Comparison of ENCODE assay signal across 22 cellular contexts in genomic region chr2:18445412-18446320, GRCh38.
DNase-seq lines count a peak whose midpoint lies in the region; ATAC-seq, FAIRE-seq and TF ChIP-seq lines count a peak whose summit lies in the region.
"Had no signal": no experiment of that assay in that cellular context is flagged by ENCODE, and none has a peak within 500 bp of the region (broad histone marks: within the 10 kb centered on the region; RNA-seq: fewer than 3 reads in every experiment).

No MANE protein-coding gene starts in this region.

- H4K20me1 ChIP-seq in SK-N-SH (ENCODE audit: insufficient read depth) = no peaks in the 10 kb centered on the region

- TF ChIP-seq RAD21 in SK-N-SH (IDR thresholded peaks at IDR 0.05; ENCODE audit: low read length) = no peak

- H3K4me1 ChIP-seq in SK-N-SH (ENCODE audit: control insufficient read depth in 1 of 2, insufficient read depth in 2 of 2, low read depth in 1 of 2, low read length in 1 of 2) = peaks cover 3 to 9% of the 10 kb centered on the region in 2 experiments; a peak in 2 of 4 replicates
- H3K4me1 ChIP-seq in muscle layer of colon (ENCODE audit: insufficient read depth, low read length) = peaks cover 6% of the 10 kb centered on the region
- H3K4me1 ChIP-seq in upper lobe of left lung = no peaks in the 10 kb centered on the region
- H3K4me1 ChIP-seq: A549 had no signal

- H3K9me2 ChIP-seq in SK-N-SH = no peaks in the 10 kb centered on the region

- H3K4me1 Mint-ChIP-seq in activated CD4-positive, alpha-beta T cell treated with anti-CD3 and anti-CD28 coated beads, Interleukin-2, amount 10 ng/mL, durations not matched to agents 24 days and 14 days = no peaks in the 10 kb centered on the region
- H3K4me1 Mint-ChIP-seq: activated CD8-positive, alpha-beta memory T cell treated with anti-CD3 and anti-CD28 coated beads, Interleukin-2, amount 10 ng/mL, durations not matched to agents 7 days and 5 days; CD8-positive, alpha-beta memory T cell; H9 had no signal

- H3K9me3 ChIP-seq in SK-N-SH (no peaks in the 10 kb centered on the region), muscle layer of colon (ENCODE audit: low read length) (no peaks in the 10 kb centered on the region), upper lobe of left lung (no peaks in the 10 kb centered on the region)
- H3K9me3 ChIP-seq: A549, neutrophil had no signal

- H3K9me3 Mint-ChIP-seq in activated CD4-positive, alpha-beta T cell treated with anti-CD3 and anti-CD28 coated beads, Interleukin-2, amount 10 ng/mL, durations not matched to agents 24 days and 14 days = no peaks in the 10 kb centered on the region
- H3K9me3 Mint-ChIP-seq: CD8-positive, alpha-beta memory T cell; H9; T-helper 1 cell treated with Interleukin-12 subunit alpha and Interleukin-12 subunit beta and Interleukin-4 antibody, amounts not matched to agents 30 μg/mL and 1 μg/mL, for 36 hours had no signal

- no peak overlapping the region for H3K4me3 Mint-ChIP-seq in activated CD4-positive, alpha-beta T cell treated with anti-CD3 and anti-CD28 coated beads, Interleukin-2, amount 10 ng/mL, durations not matched to agents 24 days and 14 days
- H3K4me3 Mint-ChIP-seq: activated CD8-positive, alpha-beta memory T cell treated with anti-CD3 and anti-CD28 coated beads, Interleukin-2, amount 10 ng/mL, durations not matched to agents 7 days and 5 days; CD8-positive, alpha-beta memory T cell; H9; T-helper 1 cell treated with Interleukin-12 subunit alpha and Interleukin-12 subunit beta and Interleukin-4 antibody, amounts not matched to agents 30 μg/mL and 1 μg/mL, for 36 hours had no signal

- no peaks in the 10 kb centered on the region for H3K27me3 ChIP-seq in SK-N-SH (ENCODE audit: insufficient read depth)
- H3K27me3 ChIP-seq in muscle layer of colon (ENCODE audit: control insufficient read depth in 1 of 2, insufficient read depth in 2 of 2, low read length in 2 of 2) = no peaks in the 10 kb centered on the region
- no peaks in the 10 kb centered on the region for H3K27me3 ChIP-seq in upper lobe of left lung
- H3K27me3 ChIP-seq: brain microvascular endothelial cell had no signal

- no peak overlapping the region for H3K4me3 ChIP-seq in SK-N-SH (ENCODE audit: low read depth in 2 of 2, low read length in 1 of 2)
- no peak overlapping the region for H3K4me3 ChIP-seq in fibroblast of pulmonary artery (replicated peaks; ENCODE audit: low read depth, low read length)
- no peak overlapping the region for H3K4me3 ChIP-seq in muscle layer of colon (ENCODE audit: low read depth in 1 of 2, low read length in 2 of 2)
- no peak overlapping the region for H3K4me3 ChIP-seq in upper lobe of left lung
- H3K4me3 ChIP-seq: A549, dorsolateral prefrontal cortex had no signal

- no peaks in the 10 kb centered on the region for H3F3A ChIP-seq in SK-N-SH (replicated peaks; ENCODE audit: insufficient read depth)

- no peaks in the 10 kb centered on the region for H3K79me2 ChIP-seq in SK-N-SH (ENCODE audit: insufficient read depth)

- CTCF ChIA-PET in SK-N-SH (lab: Yijun Ruan, JAX) = interaction anchor here (0.9 to 2.6 kb wide), 3 partner anchors 9 to 75 kb away, joined by 3 to 8 read pairs (median 7); no protein-coding TSS in a partner anchor

- no peaks in the 10 kb centered on the region for H3K36me3 ChIP-seq in SK-N-SH (replicated peaks in 1 of 2; ENCODE audit: control insufficient read depth in 1 of 2, insufficient read depth in 2 of 2, low read length in 1 of 2)
- no peaks in the 10 kb centered on the region for H3K36me3 ChIP-seq in muscle layer of colon (ENCODE audit: insufficient read depth, low read length)
- H3K36me3 ChIP-seq in upper lobe of left lung = no peaks in the 10 kb centered on the region
- H3K36me3 ChIP-seq: brain microvascular endothelial cell, neutrophil had no signal

- TF ChIP-seq CTCF in SK-N-SH (IDR thresholded peaks at IDR 0.05) = no peak
- no peak for TF ChIP-seq CTCF in fibroblast of pulmonary artery (IDR thresholded peaks at IDR 0.05; ENCODE audit: low read length, missing control alignments)
- TF ChIP-seq CTCF in upper lobe of left lung (IDR thresholded peaks at IDR 0.05) = no peak

- no peaks in the 10 kb centered on the region for H3K36me3 Mint-ChIP-seq in activated CD4-positive, alpha-beta T cell treated with anti-CD3 and anti-CD28 coated beads, Interleukin-2, amount 10 ng/mL, durations not matched to agents 24 days and 14 days (ENCODE audit: low read depth)
- H3K36me3 Mint-ChIP-seq: activated CD8-positive, alpha-beta memory T cell treated with anti-CD3 and anti-CD28 coated beads, Interleukin-2, amount 10 ng/mL, durations not matched to agents 7 days and 5 days; CD8-positive, alpha-beta memory T cell had no signal

- no peak for DNase-seq in SK-N-SH
- peak; percentile 70 for DNase-seq in fibroblast of pulmonary artery (ENCODE audit: low read depth)
- no peak for DNase-seq in upper lobe of left lung
- no peak for DNase-seq in GM19239 (ENCODE audit: insufficient read length, low spot score)
- DNase-seq in activated CD4-positive, alpha-beta T cell treated with anti-CD3 and anti-CD28 coated beads, Interleukin-2, amount 10 ng/mL, durations not matched to agents 24 days and 14 days = no peak
- DNase-seq: activated CD4-positive, CD25-positive, alpha-beta regulatory T cell; activated CD8-positive, alpha-beta memory T cell treated with anti-CD3 and anti-CD28 coated beads, Interleukin-2, amount 10 ng/mL, durations not matched to agents 7 days and 5 days; brain microvascular endothelial cell; CD8-positive, alpha-beta memory T cell; dorsolateral prefrontal cortex; H9; mesenchymal stem cell; NCI-H2107; stimulated activated CD4-positive, alpha-beta T cell treated with anti-CD3 and anti-CD28 coated beads, Interleukin-4, amount 100 ng/mL, for 24 hours had no signal

- no peak overlapping the region for H3K27ac Mint-ChIP-seq in activated CD4-positive, alpha-beta T cell treated with anti-CD3 and anti-CD28 coated beads, Interleukin-2, amount 10 ng/mL, durations not matched to agents 24 days and 14 days
- H3K27ac Mint-ChIP-seq: activated CD8-positive, alpha-beta memory T cell treated with anti-CD3 and anti-CD28 coated beads, Interleukin-2, amount 10 ng/mL, durations not matched to agents 7 days and 5 days; T-helper 1 cell treated with Interleukin-12 subunit alpha and Interleukin-12 subunit beta and Interleukin-4 antibody, amounts not matched to agents 30 μg/mL and 1 μg/mL, for 36 hours had no signal

- intact Hi-C loops in activated CD4-positive, alpha-beta T cell treated with anti-CD3 and anti-CD28 coated beads, Interleukin-2, amount 10 ng/mL, durations not matched to agents 24 days and 14 days (cut with micrococcal nuclease) = no loop called here

- H3K27ac ChIP-seq in SK-N-SH (ENCODE audit: low read depth in 2 of 2, low read length in 1 of 2) (no peak overlapping the region), muscle layer of colon (ENCODE audit: low read depth, low read length) (peak overlapping the region; percentile 12), upper lobe of left lung (no peak overlapping the region)
- H3K27ac ChIP-seq: A549, brain microvascular endothelial cell, neutrophil, RWPE1 had no signal

- 55% methylated on average over 7 of the region's 7 CpGs for WGBS in SK-N-SH (ENCODE audit: low lambda C conversion rate)
- 56 to 70% methylated on average over 7 of the region's 7 CpGs for WGBS in upper lobe of left lung, 2 donors

- POLR2A ChIA-PET in SK-N-SH (lab: Yijun Ruan, JAX) = no interaction called here

- H3K4me2 ChIP-seq in SK-N-SH = no peak overlapping the region
- H3K4me2 ChIP-seq: A549 had no signal

- no peak for FAIRE-seq in GM19239 (lab: Jason Lieb, UNC)
- FAIRE-seq: A549, GM12892 had no signal

- H2AFZ ChIP-seq in SK-N-SH (ENCODE audit: low read depth) = no peak overlapping the region

- TF ChIP-seq POLR2A in upper lobe of left lung (IDR thresholded peaks at IDR 0.05) = no peak

- H3K27me3 Mint-ChIP-seq in activated CD4-positive, alpha-beta T cell treated with anti-CD3 and anti-CD28 coated beads, Interleukin-2, amount 10 ng/mL, durations not matched to agents 24 days and 14 days = peaks cover 10% of the 10 kb centered on the region

- TF ChIP-seq EP300 in SK-N-SH (IDR thresholded peaks at IDR 0.05; ENCODE audit: borderline replicate concordance in 1 of 2, low read depth in 1 of 2, low read length in 1 of 2) = no peak
- TF ChIP-seq EP300 in upper lobe of left lung (IDR thresholded peaks at IDR 0.05) = no peak

- H3K9ac ChIP-seq in SK-N-SH (no peak overlapping the region), muscle layer of colon (ENCODE audit: low read length) (no peak overlapping the region)

- no peak; the same call in 2 of the 3 replicates for ATAC-seq in SK-N-SH treated with all-trans-retinoic acid at 6 μM for 48 hours
- peak; percentile 28 to 81 for ATAC-seq in upper lobe of left lung (ENCODE audit: low FRiP score in 2 of 2)
- ATAC-seq in GM21367 (IDR thresholded peaks at IDR 0.05; ENCODE audit: unreplicated experiment) = no peak
- ATAC-seq: A549; activated CD8-positive, alpha-beta memory T cell treated with anti-CD3 and anti-CD28 coated beads, Interleukin-2, amount 10 ng/mL, durations not matched to agents 7 days and 5 days had no signal

TF ChIP-seq in SK-N-SH, 30 proteins besides CTCF, POLR2A, EP300 and RAD21:
- TF ChIP-seq TCF12 (IDR thresholded peaks at IDR 0.05) (peak; percentile 21; the same call in 1 of the 2 replicates), MAX (IDR thresholded peaks at IDR 0.05; ENCODE audit: low read depth) (no peak)

TF ChIP-seq in SK-N-SH treated with all-trans-retinoic acid at 6 μM for 48 hours, 23 proteins besides CTCF, POLR2A, EP300 and RAD21 (continues in another document):
- TF ChIP-seq ISL1 (CRISPR knock-in tag; IDR thresholded peaks at IDR 0.05) = no peak
- TF ChIP-seq, protein P1, sequence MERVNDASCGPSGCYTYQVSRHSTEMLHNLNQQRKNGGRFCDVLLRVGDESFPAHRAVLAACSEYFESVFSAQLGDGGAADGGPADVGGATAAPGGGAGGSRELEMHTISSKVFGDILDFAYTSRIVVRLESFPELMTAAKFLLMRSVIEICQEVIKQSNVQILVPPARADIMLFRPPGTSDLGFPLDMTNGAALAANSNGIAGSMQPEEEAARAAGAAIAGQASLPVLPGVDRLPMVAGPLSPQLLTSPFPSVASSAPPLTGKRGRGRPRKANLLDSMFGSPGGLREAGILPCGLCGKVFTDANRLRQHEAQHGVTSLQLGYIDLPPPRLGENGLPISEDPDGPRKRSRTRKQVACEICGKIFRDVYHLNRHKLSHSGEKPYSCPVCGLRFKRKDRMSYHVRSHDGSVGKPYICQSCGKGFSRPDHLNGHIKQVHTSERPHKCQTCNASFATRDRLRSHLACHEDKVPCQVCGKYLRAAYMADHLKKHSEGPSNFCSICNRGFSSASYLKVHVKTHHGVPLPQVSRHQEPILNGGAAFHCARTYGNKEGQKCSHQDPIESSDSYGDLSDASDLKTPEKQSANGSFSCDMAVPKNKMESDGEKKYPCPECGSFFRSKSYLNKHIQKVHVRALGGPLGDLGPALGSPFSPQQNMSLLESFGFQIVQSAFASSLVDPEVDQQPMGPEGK (CRISPR knock-in tag; IDR thresholded peaks at IDR 0.05; ENCODE audit: borderline replicate concordance) = no peak

Comparison
In these comparisons a context has a peak if more than half of its experiments do, and no peak if none do; other contexts are left out.
1. ATAC-seq: peak in upper lobe of left lung (2 of 2); none in SK-N-SH treated with all-trans-retinoic acid at 6 μM for 48 hours (single experiment) and GM21367 (single experiment).